ENCODE assay signal across 18 cellular contexts in genomic region chr5:36252722-36253340, GRCh38. TPM values are rescaled to one million over a fixed set of nuclear protein-coding genes. Genes with fewer than 3 reads are reported as not detected.
A peak's percentile ranks its signal among the peaks of the same experiment; 100 is the strongest.
DNase-seq lines count a peak whose midpoint lies in the region; TF ChIP-seq lines count a peak whose summit lies in the region.
"Had no signal": no experiment of that assay in that cellular context is flagged by ENCODE, and none has a peak within 500 bp of the region (broad histone marks: within the 10 kb centered on the region; RNA-seq: fewer than 3 reads in every experiment).

No MANE protein-coding gene starts in this region.

- H3K27ac Mint-ChIP-seq in brain = peak overlapping the region in 3 of 5 experiments; percentile 32 to 93 (median 86)
- H3K27ac Mint-ChIP-seq: activated CD8-positive, alpha-beta memory T cell treated with anti-CD3 and anti-CD28 coated beads, Interleukin-2, amount 10 ng/mL, durations not matched to agents 7 days and 5 days; mesothelial cell of epicardium; WTC11 had no signal

- H3K27me3 Mint-ChIP-seq in brain = no peaks in the 10 kb centered on the region

- DNase-seq in AG10803 (ENCODE audit: low read depth) = peak; percentile 57
- DNase-seq in globus pallidus (ENCODE audit: low spot score) = peak; percentile 65
- DNase-seq in putamen (ENCODE audit: low spot score) = peak; percentile 73
- DNase-seq in KBM-7 = no peak
- no peak for DNase-seq in amniotic stem cell (lab: John Stamatoyannopoulos, UW)
- DNase-seq in NCI-H128 (lab: John Stamatoyannopoulos, UW; ENCODE audit: unreplicated experiment) = no peak
- no peak for DNase-seq in NCI-H2196 (lab: John Stamatoyannopoulos, UW; ENCODE audit: unreplicated experiment)
- DNase-seq: activated CD8-positive, alpha-beta memory T cell treated with anti-CD3 and anti-CD28 coated beads, Interleukin-2, amount 10 ng/mL, durations not matched to agents 7 days and 5 days; cerebellar nuclear complex; COR-L47; GF-D8; NCI-H187 treated with DMSO at 0.1 percent for 48 hours; ovary; stimulated activated CD4-positive, alpha-beta T cell treated with anti-CD3 and anti-CD28 coated beads, Interleukin-1b, Interleukin-23, amount 100 ng/mL, for 48 hours; upper lobe of left lung had no signal

- H3K36me3 Mint-ChIP-seq in brain = no peaks in the 10 kb centered on the region
- H3K36me3 Mint-ChIP-seq: activated CD8-positive, alpha-beta memory T cell treated with anti-CD3 and anti-CD28 coated beads, Interleukin-2, amount 10 ng/mL, durations not matched to agents 7 days and 5 days; mesothelial cell of epicardium; WTC11 had no signal

- peaks cover 13% of the 10 kb centered on the region for H3K4me1 Mint-ChIP-seq in brain
- H3K4me1 Mint-ChIP-seq: activated CD8-positive, alpha-beta memory T cell treated with anti-CD3 and anti-CD28 coated beads, Interleukin-2, amount 10 ng/mL, durations not matched to agents 7 days and 5 days had no signal

- H3K4me3 ChIP-seq in AG10803 (ENCODE audit: low read length) = no peak overlapping the region
- H3K4me3 ChIP-seq: ovary, upper lobe of left lung had no signal

- TF ChIP-seq CTCF in AG10803 (conservative IDR thresholded peaks at IDR 0.05; ENCODE audit: low read length) (no peak), brain (conservative IDR thresholded peaks at IDR 0.05) (no peak)

- peak overlapping the region in 2 of 5 experiments; percentile 20 to 47 for H3K4me3 Mint-ChIP-seq in brain
- H3K4me3 Mint-ChIP-seq: activated CD8-positive, alpha-beta memory T cell treated with anti-CD3 and anti-CD28 coated beads, Interleukin-2, amount 10 ng/mL, durations not matched to agents 7 days and 5 days; mesothelial cell of epicardium; WTC11 had no signal

- in situ Hi-C loops in KBM-7 (cut with MboI; ENCODE audit: low pct_unique_long_range_greater_than_20kb, low sequenced_read_pairs) = no loop called here

- H3K9me3 Mint-ChIP-seq in brain = no peaks in the 10 kb centered on the region
- H3K9me3 Mint-ChIP-seq: mesothelial cell of epicardium, WTC11 had no signal

RNA-seq across cellular contexts. Expression of gene NADK2, which starts 11.1 kb away (rescaled TPM):
- polyA plus RNA-seq in brain (ENCODE audit: insufficient read depth, low read depth, low replicate concordance) = 8.2 TPM

RNA-seq across cellular contexts. Expression of gene RANBP3L, which starts 48.9 kb away (rescaled TPM):
- 2.5 TPM for polyA plus RNA-seq in brain (ENCODE audit: insufficient read depth, low read depth, low replicate concordance)

Comparison
In these comparisons a context has a peak if more than half of its experiments do, and no peak if none do; other contexts are left out.
1. DNase-seq: peak in AG10803 (single experiment), globus pallidus (single experiment) and putamen (single experiment); none in KBM-7 (single experiment), amniotic stem cell (single experiment), NCI-H128 (single experiment) and NCI-H2196 (single experiment).